Comparison of ENCODE assay signal across 24 cellular contexts in the genomic region with DNA sequence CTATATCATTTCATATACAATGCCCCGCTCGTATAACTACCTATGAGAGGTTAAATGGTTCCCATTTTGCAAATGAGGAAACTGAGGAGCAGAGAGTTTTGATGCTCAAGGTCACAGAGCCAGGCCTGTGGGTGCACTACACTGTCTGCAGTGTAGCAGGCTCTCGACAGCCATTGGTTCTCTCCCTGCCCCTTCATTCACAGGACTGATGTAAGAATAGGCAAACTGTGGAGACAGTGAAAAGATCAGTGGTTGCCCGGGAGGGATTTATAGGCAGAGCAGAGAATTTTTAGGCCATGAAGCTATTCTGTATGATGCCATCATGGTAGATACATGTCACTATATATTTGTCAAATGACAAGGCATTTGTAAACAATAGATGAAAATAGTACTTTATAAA.
"Had no signal": no experiment of that assay in that cellular context is flagged by ENCODE, and none has a peak within 500 bp of the region (broad histone marks: within the 10 kb centered on the region; RNA-seq: fewer than 3 reads in every experiment).

No MANE protein-coding gene starts in this region.

- DNase-seq: effector CD8-positive, alpha-beta T cell; esophagus squamous epithelium; hypothalamus; immature natural killer cell; islet precursor cell; left ventricle myocardium superior; lower lobe of right lung; natural killer cell; occipital lobe; ovary; posterior cingulate gyrus; psoas muscle; right cardiac atrium; spleen; stimulated activated CD4-positive, alpha-beta T cell treated with anti-CD3 and anti-CD28 coated beads, Interleukin-4, amount 100 ng/mL, for 4 hours; stimulated activated naive CD8-positive, alpha-beta T cell treated with anti-CD3 and anti-CD28 coated beads, Interleukin-15, Interleukin-2, amounts not matched to agents 100 U/mL and 50 U/mL, for 24 hours; transverse colon; upper lobe of right lung; uterus had no signal

- FAIRE-seq: colon, frontal cortex had no signal

- H3K36me3 ChIP-seq: esophagus squamous epithelium, lower lobe of right lung, ovary, spleen, transverse colon, upper lobe of right lung, uterus had no signal

- ATAC-seq: left ventricle myocardium superior; lower lobe of right lung; natural killer cell; right cardiac atrium; stimulated activated memory B cell treated with anti-CD40 and anti-IgM and Interleukin-4, amounts not matched to agents 10 μg/mL and 1 μg/mL and 100 μg/mL, for 72 hours; stimulated activated naive CD8-positive, alpha-beta T cell treated with anti-CD3 and anti-CD28 coated beads, Interleukin-15, Interleukin-2, amounts not matched to agents 100 U/mL and 50 U/mL, for 24 hours; upper lobe of right lung had no signal

- H3K4me3 ChIP-seq: esophagus squamous epithelium, lower lobe of right lung, ovary, psoas muscle, skin epidermis, spleen, transverse colon, upper lobe of right lung, uterus had no signal

- H3K9me3 ChIP-seq: esophagus squamous epithelium, lower lobe of right lung, ovary, psoas muscle, transverse colon, upper lobe of right lung, uterus had no signal

- H3K27ac ChIP-seq: epithelial cell of prostate, esophagus squamous epithelium, lower lobe of right lung, ovary, psoas muscle, skin epidermis, spleen, transverse colon, upper lobe of right lung, uterus had no signal

- H3K4me1 ChIP-seq: esophagus squamous epithelium, lower lobe of right lung, psoas muscle, transverse colon, upper lobe of right lung, uterus had no signal

- H3K27me3 ChIP-seq: ovary, spleen, transverse colon, upper lobe of right lung, uterus had no signal
